In the genomic region with DNA sequence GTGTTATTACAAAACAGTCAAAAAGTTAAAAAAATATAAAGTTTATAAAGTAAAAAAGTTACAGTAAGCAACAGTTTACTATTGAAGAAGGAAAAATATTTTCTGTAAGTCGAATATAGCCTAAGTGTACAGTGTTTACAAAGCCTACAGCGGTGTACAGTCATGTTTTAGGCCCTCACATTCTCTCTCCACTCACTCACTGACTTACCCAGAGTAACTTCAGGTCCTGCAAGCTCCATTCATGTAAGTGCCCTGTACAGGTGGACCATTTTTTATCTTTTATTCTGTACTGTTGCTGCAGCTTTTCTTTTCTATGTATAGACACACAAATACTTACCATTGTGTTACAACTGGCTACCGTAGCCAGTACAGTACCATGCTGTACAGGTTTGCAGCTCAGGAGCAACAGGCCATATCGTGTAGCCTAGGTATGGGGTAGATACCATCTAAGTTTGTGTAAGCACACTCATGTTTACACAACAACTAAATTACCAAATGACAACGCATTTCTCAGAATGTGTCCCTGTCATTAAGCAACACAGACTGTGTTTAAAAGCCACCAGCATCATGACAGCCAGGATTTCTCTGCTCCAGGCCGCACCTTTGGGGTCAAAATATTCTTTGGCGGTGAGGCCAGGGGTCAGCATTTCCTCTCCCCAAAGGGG, we compare ENCODE assay signal across 18 cellular contexts.
"Had no signal": no experiment of that assay in that cellular context is flagged by ENCODE, and none has a peak within 500 bp of the region (broad histone marks: within the 10 kb centered on the region; RNA-seq: fewer than 3 reads in every experiment).

No MANE protein-coding gene starts in this region.

- H3K27me3 ChIP-seq: heart right ventricle, neutrophil, pancreas had no signal

- H3K27ac ChIP-seq: heart right ventricle, neutrophil, pancreas, thoracic aorta had no signal

- H3K36me3 ChIP-seq: neutrophil, pancreas, thoracic aorta had no signal

- H3K9me3 ChIP-seq: heart right ventricle, neutrophil, pancreas, thoracic aorta had no signal

- DNase-seq: activated CD4-positive, alpha-beta T cell treated with anti-CD3 and anti-CD28 coated beads for 4 hours; activated CD4-positive, alpha-beta T cell treated with anti-CD3 and anti-CD28 coated beads, Interleukin-2, amount 50 U/mL, for 48 hours; activated CD4-positive, CD25-positive, alpha-beta regulatory T cell; activated effector memory CD4-positive, alpha-beta T cell treated with Interleukin-2 at 50 U/mL for 16 hours; activated naive CD4-positive, alpha-beta T cell treated with anti-CD3 and anti-CD28 coated beads for 36 hours; activated naive CD8-positive, alpha-beta T cell treated with anti-CD3 and anti-CD28 coated beads, Interleukin-2, amount 10 ng/mL, durations not matched to agents 7 days and 5 days; activated T-cell treated with anti-CD3 and anti-CD28 coated beads, Interleukin-2, amount 50 U/mL, for 72 hours; amniotic stem cell; cortex of kidney; heart right ventricle; left cardiac atrium; mesenchymal stem cell; pancreas; stimulated activated CD4-positive, alpha-beta T cell treated with anti-CD3 and anti-CD28 coated beads, Interleukin-4, amount 100 ng/mL, for 1 hour; stimulated activated naive CD4-positive, alpha-beta T cell; T-helper 9 cell had no signal

- H3K4me1 ChIP-seq: heart right ventricle, pancreas had no signal

- H3K4me3 ChIP-seq: heart right ventricle, pancreas, thoracic aorta had no signal
